1 cellular context compared by ENCODE assay signal in genomic region chr12:111168009-111168786, GRCh38.
TF ChIP-seq lines count a peak whose summit lies in the region.

No MANE protein-coding gene starts in this region.

TF ChIP-seq in WTC11, 78 proteins besides CTCF, POLR2A, EP300 and RAD21 (continued from another document):
- TF ChIP-seq ATF1 (CRISPR knock-in tag; IDR thresholded peaks at IDR 0.05) (no peak), ZNF512 (CRISPR knock-in tag; IDR thresholded peaks at IDR 0.05; ENCODE audit: borderline replicate concordance) (no peak), MAX (CRISPR knock-in tag; IDR thresholded peaks at IDR 0.05) (no peak), NR3C1 (CRISPR knock-in tag; conservative IDR thresholded peaks at IDR 0.05; ENCODE audit: low read depth) (no peak), HMGA2 (CRISPR knock-in tag; IDR thresholded peaks at IDR 0.05) (no peak), ARID4B (CRISPR knock-in tag; IDR thresholded peaks at IDR 0.05; ENCODE audit: borderline replicate concordance) (no peak), ZNF219 (CRISPR knock-in tag; IDR thresholded peaks at IDR 0.05; ENCODE audit: borderline replicate concordance) (no peak), GABPB1 (CRISPR knock-in tag; IDR thresholded peaks at IDR 0.05) (no peak), E2F4 (CRISPR knock-in tag; IDR thresholded peaks at IDR 0.05; ENCODE audit: borderline replicate concordance, low read depth) (no peak), ESRRA (CRISPR knock-in tag; IDR thresholded peaks at IDR 0.05; ENCODE audit: borderline replicate concordance) (no peak)
